Comparison of ENCODE assay signal across 8 cellular contexts in genomic region chr22:49936973-49937757, GRCh38. TPM values are rescaled to one million over a fixed set of nuclear protein-coding genes. Genes with fewer than 3 reads are reported as not detected.
DNase-seq lines count a peak whose midpoint lies in the region; ATAC-seq and TF ChIP-seq lines count a peak whose summit lies in the region.

No MANE protein-coding gene starts in this region.

- no peak for TF ChIP-seq POLR2A in HCT116 (IDR thresholded peaks at IDR 0.05; ENCODE audit: borderline replicate concordance, extremely low read depth, insufficient read depth, insufficient read length)

- peak overlapping the region; percentile 75 for H3K27ac ChIP-seq in HCT116 (ENCODE audit: low read depth, low read length)
- H3K27ac ChIP-seq in right cardiac atrium (ENCODE audit: low read length): peak overlapping the region; percentile 53

- no peaks in the 10 kb centered on the region for H3K79me2 ChIP-seq in HCT116 (ENCODE audit: insufficient read depth, low read length)

- H3K4me3 Mint-ChIP-seq in activated CD8-positive, alpha-beta T cell treated with anti-CD3 and anti-CD28 coated beads, Interleukin-2, amount 10 ng/mL, durations not matched to agents 7 days and 5 days: peak overlapping the region; percentile 68

- no peaks in the 10 kb centered on the region for H3K9me2 ChIP-seq in HCT116 (ENCODE audit: insufficient read depth)

- H4K20me1 ChIP-seq in HCT116 (ENCODE audit: insufficient read depth): no peaks in the 10 kb centered on the region

- ATAC-seq in HCT116: no peak
- ATAC-seq in activated CD8-positive, alpha-beta T cell treated with anti-CD3 and anti-CD28 coated beads, Interleukin-2, amount 10 ng/mL, durations not matched to agents 7 days and 5 days: no peak
- peak; percentile 6 to 17 for ATAC-seq in right cardiac atrium
- no peak for ATAC-seq in HG03039 (IDR thresholded peaks at IDR 0.05; ENCODE audit: unreplicated experiment)
- no peak for ATAC-seq in GM21717 (IDR thresholded peaks at IDR 0.05; ENCODE audit: unreplicated experiment)

- no peaks in the 10 kb centered on the region for H3K9me3 Mint-ChIP-seq in activated CD8-positive, alpha-beta T cell treated with anti-CD3 and anti-CD28 coated beads, Interleukin-2, amount 10 ng/mL, durations not matched to agents 7 days and 5 days (ENCODE audit: insufficient read depth)

- H2AFZ ChIP-seq in HCT116 (ENCODE audit: low read depth, low read length, poor library complexity, severe bottlenecking): no peak overlapping the region

- intact Hi-C loops in HCT116 (cut with micrococcal nuclease): loop anchor here (10.0 kb wide), 1 partner anchor 268 kb away; the partner anchor contains the start of gene SELENOO
- intact Hi-C loops in right cardiac atrium (cut with DNase I): loop anchor here in 2 of 4 donors (2.0 to 10.0 kb wide), 2 partner anchors 22 to 278 kb away; no protein-coding TSS in a partner anchor

- RAD21 ChIA-PET in HCT116 (lab: Charles Lee; ENCODE audit: low non-redundant PET in 1 of 2, low total read pairs in 2 of 2, uncharacterized antibody in 2 of 2, unreplicated experiment in 2 of 2): no interaction called here

- H3K4me1 ChIP-seq in HCT116 (ENCODE audit: control insufficient read depth in 1 of 2, insufficient read depth in 2 of 2, low read length in 2 of 2): peaks cover 26 to 36% of the 10 kb centered on the region in 2 experiments
- peaks cover 19% of the 10 kb centered on the region for H3K4me1 ChIP-seq in right cardiac atrium (ENCODE audit: control insufficient read depth, insufficient read depth, low read length)

- POLR2A ChIA-PET in HCT116 (lab: Charles Lee): no interaction called here
- POLR2A ChIA-PET in activated CD8-positive, alpha-beta T cell treated with anti-CD3 and anti-CD28 coated beads, Interleukin-2, amount 10 ng/mL, durations not matched to agents 7 days and 5 days (lab: Charles Lee): interaction anchor here (1.2 to 1.5 kb wide), 5 partner anchors 22 to 34 kb away, joined by 3 to 10 read pairs (median 4); partner anchors contain the start of gene PIM3

- H3K9me3 ChIP-seq in HCT116 (ENCODE audit: control insufficient read depth in 1 of 2, insufficient read depth in 1 of 2, low read depth in 1 of 2, low read length in 2 of 2) (no peaks in the 10 kb centered on the region), right cardiac atrium (ENCODE audit: control insufficient read depth, low read length) (no peaks in the 10 kb centered on the region)

- H3K4me1 Mint-ChIP-seq in activated CD8-positive, alpha-beta T cell treated with anti-CD3 and anti-CD28 coated beads, Interleukin-2, amount 10 ng/mL, durations not matched to agents 7 days and 5 days (ENCODE audit: low read depth): peaks cover 19% of the 10 kb centered on the region

- H3K27me3 Mint-ChIP-seq in activated CD8-positive, alpha-beta T cell treated with anti-CD3 and anti-CD28 coated beads, Interleukin-2, amount 10 ng/mL, durations not matched to agents 7 days and 5 days (ENCODE audit: low read depth): no peaks in the 10 kb centered on the region

- DNase-seq in HCT116 (ENCODE audit: low read depth, low spot score) (no peak), right cardiac atrium (peak in 1 of 3 donors; percentile 82), putamen (ENCODE audit: low spot score) (peak; percentile 83), CD1c-positive myeloid dendritic cell (ENCODE audit: extremely low spot score) (no peak)
- DNase-seq in activated CD8-positive, alpha-beta T cell treated with anti-CD3 and anti-CD28 coated beads, Interleukin-2, amount 10 ng/mL, durations not matched to agents 7 days and 5 days: no peak
- DNase-seq in activated CD8-positive, alpha-beta memory T cell treated with anti-CD3 and anti-CD28 coated beads, Interleukin-2, amount 50 U/mL, for 4 hours: no peak

- H3K36me3 ChIP-seq in HCT116 (ENCODE audit: control insufficient read depth in 1 of 2, insufficient read depth in 2 of 2, low read length in 2 of 2): no peaks in the 10 kb centered on the region

- H3K27me3 ChIP-seq in HCT116 (ENCODE audit: insufficient read depth, low read length) (no peaks in the 10 kb centered on the region), right cardiac atrium (ENCODE audit: control insufficient read depth, insufficient read depth) (no peaks in the 10 kb centered on the region)

- H3K4me2 ChIP-seq in HCT116 (ENCODE audit: low read length): peak overlapping the region; percentile 83

- no TSS peak for BruUV-seq in HCT116 (replicated peaks; lab: Mats Ljungman, UMichigan)

- H3K4me3 ChIP-seq in HCT116 (replicated peaks in 1 of 2; ENCODE audit: low read depth in 1 of 2, low read length in 2 of 2) (no peak overlapping the region), right cardiac atrium (ENCODE audit: low read length) (no peak overlapping the region)

- H3K9ac ChIP-seq in HCT116 (ENCODE audit: low read length): no peak overlapping the region

- CTCF ChIA-PET in HCT116 (lab: Charles Lee): interaction anchor here (2.8 kb wide), 1 partner anchor 93 kb away, joined by 18 read pairs; no protein-coding TSS in a partner anchor
- CTCF ChIA-PET in activated CD8-positive, alpha-beta T cell treated with anti-CD3 and anti-CD28 coated beads, Interleukin-2, amount 10 ng/mL, durations not matched to agents 7 days and 5 days (lab: Charles Lee): interaction anchor here (1.2 to 1.4 kb wide), 2 partner anchors 23 to 87 kb away, joined by 3 read pairs; partner anchors contain the start of gene PIM3

- no peak for TF ChIP-seq CTCF in HCT116 (IDR thresholded peaks at IDR 0.05 in 2 of 3, conservative IDR thresholded peaks at IDR 0.05 in 1 of 3; ENCODE audit: borderline replicate concordance in 1 of 3, insufficient read depth in 1 of 3, low read depth in 2 of 3, low read length in 2 of 3)

- TF ChIP-seq RAD21 in HCT116 (IDR thresholded peaks at IDR 0.05; ENCODE audit: low read depth): no peak

- peaks cover 2% of the 10 kb centered on the region for H3K36me3 Mint-ChIP-seq in activated CD8-positive, alpha-beta T cell treated with anti-CD3 and anti-CD28 coated beads, Interleukin-2, amount 10 ng/mL, durations not matched to agents 7 days and 5 days (ENCODE audit: low read depth)

- WGBS in right cardiac atrium: 30% methylated on average over 21 of the region's 21 CpGs

- peak overlapping the region; percentile 81 for H3K27ac Mint-ChIP-seq in activated CD8-positive, alpha-beta T cell treated with anti-CD3 and anti-CD28 coated beads, Interleukin-2, amount 10 ng/mL, durations not matched to agents 7 days and 5 days

TF ChIP-seq in HCT116, 20 proteins besides CTCF, POLR2A, EP300 and RAD21:
- TF ChIP-seq SRF (IDR thresholded peaks at IDR 0.05; ENCODE audit: low read depth) (no peak), SP1 (IDR thresholded peaks at IDR 0.05; ENCODE audit: low read depth) (no peak), EZH2 (IDR thresholded peaks at IDR 0.05) (no peak), ZFX (IDR thresholded peaks at IDR 0.05) (no peak), SIN3A (IDR thresholded peaks at IDR 0.05; ENCODE audit: low read depth) (no peak), CEBPB (IDR thresholded peaks at IDR 0.05; ENCODE audit: low read depth) (no peak), EZH2phosphoT487 (IDR thresholded peaks at IDR 0.05; ENCODE audit: borderline replicate concordance) (no peak), JUND (IDR thresholded peaks at IDR 0.05) (no peak), POLR2AphosphoS5 (IDR thresholded peaks at IDR 0.05; ENCODE audit: low read depth, low read length) (no peak), CBX3 (IDR thresholded peaks at IDR 0.05; ENCODE audit: low read depth) (no peak), ZBTB33 (IDR thresholded peaks at IDR 0.05; ENCODE audit: extremely low read depth, insufficient replicate concordance, low read length) (no peak), FOSL1 (IDR thresholded peaks at IDR 0.05; ENCODE audit: low read depth) (no peak), MAX (IDR thresholded peaks at IDR 0.05) (no peak)

RNA-seq across cellular contexts. Expression of gene CRELD2, which starts 18.7 kb away (rescaled TPM):
- total RNA-seq in HCT116 (2021; ENCODE audit: unreplicated experiment) (45.8 TPM), right cardiac atrium (10 to 100 TPM; 22.1 to 40.0 (median 26.8) TPM)
- polyA plus RNA-seq in HCT116 (2012): 39.6 and 41.0 TPM in 2 replicates
- total RNA-seq in activated CD8-positive, alpha-beta T cell treated with anti-CD3 and anti-CD28 coated beads, Interleukin-2, amount 10 ng/mL, durations not matched to agents 7 days and 5 days: 10 to 100 TPM; 58.0 to 58.1 TPM
- 21.8 TPM for polyA plus RNA-seq in right cardiac atrium

RNA-seq across cellular contexts. Expression of gene ALG12, which starts 18.9 kb away (rescaled TPM):
- total RNA-seq in HCT116 (2021; ENCODE audit: unreplicated experiment) (16.6 TPM), right cardiac atrium (10 to 100 TPM; 13.2 to 19.7 (median 17.4) TPM)
- 13.0 and 13.7 TPM in 2 replicates for polyA plus RNA-seq in HCT116 (2012)
- 10 to 100 TPM; 16.3 to 17.4 TPM for total RNA-seq in activated CD8-positive, alpha-beta T cell treated with anti-CD3 and anti-CD28 coated beads, Interleukin-2, amount 10 ng/mL, durations not matched to agents 7 days and 5 days
- polyA plus RNA-seq in right cardiac atrium: 13.0 TPM

RNA-seq across cellular contexts. Expression of gene PIM3, which starts 23.4 kb away (rescaled TPM):
- 116 TPM for total RNA-seq in HCT116 (2021; ENCODE audit: unreplicated experiment)
- polyA plus RNA-seq in HCT116 (2012): 84.5 and 97.2 TPM in 2 replicates
- 10 to 100 TPM; 45.1 to 45.7 TPM for total RNA-seq in activated CD8-positive, alpha-beta T cell treated with anti-CD3 and anti-CD28 coated beads, Interleukin-2, amount 10 ng/mL, durations not matched to agents 7 days and 5 days
- 10 to 100 TPM; 39.9 to 55.8 (median 49.9) TPM for total RNA-seq in right cardiac atrium
- 39.0 TPM for polyA plus RNA-seq in right cardiac atrium

Comparison
In these comparisons a context has a peak if more than half of its experiments do, and no peak if none do; other contexts are left out.
1. ATAC-seq: peak in right cardiac atrium (2 of 2); none in HCT116 (single experiment), activated CD8-positive, alpha-beta T cell treated with anti-CD3 and anti-CD28 coated beads, Interleukin-2, amount 10 ng/mL, durations not matched to agents 7 days and 5 days (single experiment), HG03039 (single experiment) and GM21717 (single experiment).